Comparison of ENCODE assay signal across 1 cellular context in the genomic region with DNA sequence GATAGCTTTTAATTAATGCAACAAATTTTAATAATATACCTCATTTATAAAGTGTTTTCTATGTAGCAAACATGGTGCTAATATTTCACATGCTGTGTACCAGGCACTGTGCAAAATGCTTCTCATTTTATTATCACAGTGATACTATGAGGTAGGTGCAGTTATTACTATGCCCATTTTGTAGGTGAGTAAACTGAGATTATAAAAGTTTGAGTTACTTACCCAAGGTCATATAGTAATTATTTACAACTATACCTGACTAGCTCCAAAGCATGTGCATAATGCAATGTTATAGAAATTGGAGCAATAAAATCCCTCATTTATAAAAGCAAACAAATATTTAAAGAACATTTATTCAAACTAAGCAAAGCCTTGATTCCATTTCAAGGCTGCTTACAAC.
TF ChIP-seq lines count a peak whose summit lies in the region.

No MANE protein-coding gene starts in this region.

TF ChIP-seq in A549, 52 proteins besides CTCF, POLR2A, EP300 and RAD21 (continued from another document):
- TF ChIP-seq CHD4 (IDR thresholded peaks at IDR 0.05; ENCODE audit: borderline replicate concordance): 0 out of 2 replicates have a peak, but pooled peaks have one; percentile 36
- TF ChIP-seq BHLHE40 (IDR thresholded peaks at IDR 0.05; ENCODE audit: low read depth, low read length): no peak
- TF ChIP-seq RARB (CRISPR knock-in tag; IDR thresholded peaks at IDR 0.05): no peak
- peak; percentile 78 for TF ChIP-seq KDM1A (IDR thresholded peaks at IDR 0.05; ENCODE audit: low read depth)
- TF ChIP-seq ZC3H11A (IDR thresholded peaks at IDR 0.05): no peak
- TF ChIP-seq MAX (IDR thresholded peaks at IDR 0.05): no peak
- 0 out of 2 replicates have a peak, but pooled peaks have one; percentile 73 for TF ChIP-seq HDAC2 (IDR thresholded peaks at IDR 0.05)
- TF ChIP-seq CEBPB (IDR thresholded peaks at IDR 0.05): no peak
- TF ChIP-seq PHF8 (IDR thresholded peaks at IDR 0.05; ENCODE audit: borderline replicate concordance, low read depth): no peak
- TF ChIP-seq HMGXB4 (CRISPR knock-in tag; IDR thresholded peaks at IDR 0.05; ENCODE audit: borderline replicate concordance): no peak
- no peak for TF ChIP-seq MAFK (IDR thresholded peaks at IDR 0.05; ENCODE audit: partially characterized antibody)
- no peak for TF ChIP-seq RNF2 (IDR thresholded peaks at IDR 0.05; ENCODE audit: borderline replicate concordance, low read depth)
